1 cellular context compared by ENCODE assay signal in the genomic region with DNA sequence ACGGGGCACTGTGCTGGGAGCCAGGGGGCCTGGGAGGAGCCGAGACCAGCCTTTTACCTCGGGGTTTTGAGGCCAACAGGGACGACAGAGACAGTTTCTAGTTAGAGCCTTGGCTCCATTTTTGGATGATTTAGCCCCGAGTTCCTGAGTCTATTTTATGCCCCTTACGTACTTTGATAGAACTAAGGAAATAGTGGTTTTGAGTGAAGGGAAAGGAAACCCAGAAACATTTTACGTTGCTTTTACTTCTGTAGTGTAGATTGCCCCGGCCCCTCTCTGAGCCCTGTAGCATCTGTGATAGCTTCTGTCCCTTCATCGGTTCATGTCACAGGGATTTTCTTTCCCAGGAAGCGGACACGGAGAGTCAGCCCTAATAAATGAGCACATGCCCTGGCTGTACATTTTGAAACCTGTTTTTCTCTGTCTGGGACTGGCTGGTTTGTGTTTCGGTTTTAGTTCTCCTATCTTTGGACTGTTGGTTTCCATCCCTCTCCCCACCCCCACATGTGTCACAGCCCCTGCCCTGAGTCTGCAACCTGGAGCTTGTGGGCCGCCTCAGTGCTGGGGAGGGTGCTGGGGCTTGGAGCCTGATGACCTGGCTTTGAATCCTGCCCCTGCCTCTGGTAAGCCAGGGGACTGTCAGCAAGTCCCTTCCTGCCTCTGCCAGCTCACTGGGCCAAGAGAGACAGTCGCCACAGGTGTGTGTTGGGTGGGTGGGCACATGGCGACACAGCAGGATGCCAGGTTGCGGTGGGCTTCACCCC.
TF ChIP-seq lines count a peak whose summit lies in the region.

No MANE protein-coding gene starts in this region.

TF ChIP-seq in GM12878, 131 proteins besides CTCF, POLR2A, EP300 and RAD21 (continued from another document):
- TF ChIP-seq, protein P1, sequence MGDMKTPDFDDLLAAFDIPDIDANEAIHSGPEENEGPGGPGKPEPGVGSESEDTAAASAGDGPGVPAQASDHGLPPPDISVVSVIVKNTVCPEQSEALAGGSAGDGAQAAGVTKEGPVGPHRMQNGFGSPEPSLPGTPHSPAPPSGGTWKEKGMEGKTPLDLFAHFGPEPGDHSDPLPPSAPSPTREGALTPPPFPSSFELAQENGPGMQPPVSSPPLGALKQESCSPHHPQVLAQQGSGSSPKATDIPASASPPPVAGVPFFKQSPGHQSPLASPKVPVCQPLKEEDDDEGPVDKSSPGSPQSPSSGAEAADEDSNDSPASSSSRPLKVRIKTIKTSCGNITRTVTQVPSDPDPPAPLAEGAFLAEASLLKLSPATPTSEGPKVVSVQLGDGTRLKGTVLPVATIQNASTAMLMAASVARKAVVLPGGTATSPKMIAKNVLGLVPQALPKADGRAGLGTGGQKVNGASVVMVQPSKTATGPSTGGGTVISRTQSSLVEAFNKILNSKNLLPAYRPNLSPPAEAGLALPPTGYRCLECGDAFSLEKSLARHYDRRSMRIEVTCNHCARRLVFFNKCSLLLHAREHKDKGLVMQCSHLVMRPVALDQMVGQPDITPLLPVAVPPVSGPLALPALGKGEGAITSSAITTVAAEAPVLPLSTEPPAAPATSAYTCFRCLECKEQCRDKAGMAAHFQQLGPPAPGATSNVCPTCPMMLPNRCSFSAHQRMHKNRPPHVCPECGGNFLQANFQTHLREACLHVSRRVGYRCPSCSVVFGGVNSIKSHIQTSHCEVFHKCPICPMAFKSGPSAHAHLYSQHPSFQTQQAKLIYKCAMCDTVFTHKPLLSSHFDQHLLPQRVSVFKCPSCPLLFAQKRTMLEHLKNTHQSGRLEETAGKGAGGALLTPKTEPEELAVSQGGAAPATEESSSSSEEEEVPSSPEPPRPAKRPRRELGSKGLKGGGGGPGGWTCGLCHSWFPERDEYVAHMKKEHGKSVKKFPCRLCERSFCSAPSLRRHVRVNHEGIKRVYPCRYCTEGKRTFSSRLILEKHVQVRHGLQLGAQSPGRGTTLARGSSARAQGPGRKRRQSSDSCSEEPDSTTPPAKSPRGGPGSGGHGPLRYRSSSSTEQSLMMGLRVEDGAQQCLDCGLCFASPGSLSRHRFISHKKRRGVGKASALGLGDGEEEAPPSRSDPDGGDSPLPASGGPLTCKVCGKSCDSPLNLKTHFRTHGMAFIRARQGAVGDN (IDR thresholded peaks at IDR 0.05): peak; percentile 97
- TF ChIP-seq ZZZ3 (IDR thresholded peaks at IDR 0.05; ENCODE audit: control insufficient read depth, insufficient read length, low read depth) (no peak), WRNIP1 (IDR thresholded peaks at IDR 0.05; ENCODE audit: borderline replicate concordance, low read depth, low read length) (peak; percentile 85; the same call in 1 of the 2 replicates), EGR1 (IDR thresholded peaks at IDR 0.05; ENCODE audit: borderline replicate concordance in 1 of 2, low read depth in 2 of 2, low read length in 2 of 2) (peak in 1 of 2 experiments; percentile 69; a peak in 2 of 3 replicates), NR2C1 (IDR thresholded peaks at IDR 0.05) (no peak), SMAD1 (IDR thresholded peaks at IDR 0.05; ENCODE audit: low read depth, partially characterized antibody) (peak; percentile 6), RB1 (IDR thresholded peaks at IDR 0.05; ENCODE audit: borderline replicate concordance) (0 out of 2 replicates have a peak, but pooled peaks have one; percentile 24), YY1 (IDR thresholded peaks at IDR 0.05; ENCODE audit: low read depth, low read length) (0 out of 2 replicates have a peak, but pooled peaks have one; percentile 40), ATF7 (IDR thresholded peaks at IDR 0.05; ENCODE audit: low read depth) (peak; percentile 41; the same call in 1 of the 2 replicates), MXI1 (IDR thresholded peaks at IDR 0.05; ENCODE audit: low read depth, low read length) (peak; percentile 79), BACH1 (IDR thresholded peaks at IDR 0.05; ENCODE audit: borderline replicate concordance) (peak; percentile 55; the same call in 1 of the 2 replicates), TCF3 (IDR thresholded peaks at IDR 0.05; ENCODE audit: borderline replicate concordance, insufficient read depth, low read depth, low read length) (0 out of 2 replicates have a peak, but pooled peaks have one; percentile 32), MTA2 (IDR thresholded peaks at IDR 0.05; ENCODE audit: low read depth) (peak; percentile 38), LARP7 (IDR thresholded peaks at IDR 0.05) (no peak; the same call in 1 of the 2 replicates), IKZF1 (conservative IDR thresholded peaks at IDR 0.05) (peak; percentile 85), IRF4 (IDR thresholded peaks at IDR 0.05; ENCODE audit: low read depth, low read length) (peak; percentile 82), STAT3 (IDR thresholded peaks at IDR 0.05; ENCODE audit: low read depth, low read length) (no peak), SMARCA5 (IDR thresholded peaks at IDR 0.05) (peak; percentile 93), TAF1 (IDR thresholded peaks at IDR 0.05; ENCODE audit: borderline replicate concordance, low read depth, low read length) (peak; percentile 71), BCL11A (IDR thresholded peaks at IDR 0.05; ENCODE audit: low read depth, low read length) (0 out of 2 replicates have a peak, but pooled peaks have one; percentile 29), POU2F2 (IDR thresholded peaks at IDR 0.05; ENCODE audit: borderline replicate concordance, low read depth, low read length) (peak; percentile 81; the same call in 2 of the 3 replicates), EED (IDR thresholded peaks at IDR 0.05; ENCODE audit: low read depth) (peak; percentile 92), BMI1 (IDR thresholded peaks at IDR 0.05; ENCODE audit: borderline replicate concordance) (no peak), MEF2B (IDR thresholded peaks at IDR 0.05; ENCODE audit: partially characterized antibody, poor library complexity, severe bottlenecking) (peak; percentile 47), NBN (IDR thresholded peaks at IDR 0.05) (peak; percentile 50; the same call in 1 of the 2 replicates), DPF2 (IDR thresholded peaks at IDR 0.05) (0 out of 2 replicates have a peak, but pooled peaks have one; percentile 20)
- TF ChIP-seq, protein P2, sequence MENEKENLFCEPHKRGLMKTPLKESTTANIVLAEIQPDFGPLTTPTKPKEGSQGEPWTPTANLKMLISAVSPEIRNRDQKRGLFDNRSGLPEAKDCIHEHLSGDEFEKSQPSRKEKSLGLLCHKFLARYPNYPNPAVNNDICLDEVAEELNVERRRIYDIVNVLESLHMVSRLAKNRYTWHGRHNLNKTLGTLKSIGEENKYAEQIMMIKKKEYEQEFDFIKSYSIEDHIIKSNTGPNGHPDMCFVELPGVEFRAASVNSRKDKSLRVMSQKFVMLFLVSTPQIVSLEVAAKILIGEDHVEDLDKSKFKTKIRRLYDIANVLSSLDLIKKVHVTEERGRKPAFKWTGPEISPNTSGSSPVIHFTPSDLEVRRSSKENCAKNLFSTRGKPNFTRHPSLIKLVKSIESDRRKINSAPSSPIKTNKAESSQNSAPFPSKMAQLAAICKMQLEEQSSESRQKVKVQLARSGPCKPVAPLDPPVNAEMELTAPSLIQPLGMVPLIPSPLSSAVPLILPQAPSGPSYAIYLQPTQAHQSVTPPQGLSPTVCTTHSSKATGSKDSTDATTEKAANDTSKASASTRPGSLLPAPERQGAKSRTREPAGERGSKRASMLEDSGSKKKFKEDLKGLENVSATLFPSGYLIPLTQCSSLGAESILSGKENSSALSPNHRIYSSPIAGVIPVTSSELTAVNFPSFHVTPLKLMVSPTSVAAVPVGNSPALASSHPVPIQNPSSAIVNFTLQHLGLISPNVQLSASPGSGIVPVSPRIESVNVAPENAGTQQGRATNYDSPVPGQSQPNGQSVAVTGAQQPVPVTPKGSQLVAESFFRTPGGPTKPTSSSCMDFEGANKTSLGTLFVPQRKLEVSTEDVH (IDR thresholded peaks at IDR 0.05; ENCODE audit: low read depth, partially characterized antibody): no peak
- TF ChIP-seq, protein P3, sequence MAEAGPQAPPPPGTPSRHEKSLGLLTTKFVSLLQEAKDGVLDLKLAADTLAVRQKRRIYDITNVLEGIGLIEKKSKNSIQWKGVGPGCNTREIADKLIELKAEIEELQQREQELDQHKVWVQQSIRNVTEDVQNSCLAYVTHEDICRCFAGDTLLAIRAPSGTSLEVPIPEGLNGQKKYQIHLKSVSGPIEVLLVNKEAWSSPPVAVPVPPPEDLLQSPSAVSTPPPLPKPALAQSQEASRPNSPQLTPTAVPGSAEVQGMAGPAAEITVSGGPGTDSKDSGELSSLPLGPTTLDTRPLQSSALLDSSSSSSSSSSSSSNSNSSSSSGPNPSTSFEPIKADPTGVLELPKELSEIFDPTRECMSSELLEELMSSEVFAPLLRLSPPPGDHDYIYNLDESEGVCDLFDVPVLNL (IDR thresholded peaks at IDR 0.05; ENCODE audit: low read depth, low read length): peak; percentile 5; the same call in 1 of the 2 replicates
- TF ChIP-seq, protein P4, sequence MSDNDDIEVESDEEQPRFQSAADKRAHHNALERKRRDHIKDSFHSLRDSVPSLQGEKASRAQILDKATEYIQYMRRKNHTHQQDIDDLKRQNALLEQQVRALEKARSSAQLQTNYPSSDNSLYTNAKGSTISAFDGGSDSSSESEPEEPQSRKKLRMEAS (IDR thresholded peaks at IDR 0.05; ENCODE audit: low read depth, low read length): peak; percentile 80
- TF ChIP-seq, protein P5, sequence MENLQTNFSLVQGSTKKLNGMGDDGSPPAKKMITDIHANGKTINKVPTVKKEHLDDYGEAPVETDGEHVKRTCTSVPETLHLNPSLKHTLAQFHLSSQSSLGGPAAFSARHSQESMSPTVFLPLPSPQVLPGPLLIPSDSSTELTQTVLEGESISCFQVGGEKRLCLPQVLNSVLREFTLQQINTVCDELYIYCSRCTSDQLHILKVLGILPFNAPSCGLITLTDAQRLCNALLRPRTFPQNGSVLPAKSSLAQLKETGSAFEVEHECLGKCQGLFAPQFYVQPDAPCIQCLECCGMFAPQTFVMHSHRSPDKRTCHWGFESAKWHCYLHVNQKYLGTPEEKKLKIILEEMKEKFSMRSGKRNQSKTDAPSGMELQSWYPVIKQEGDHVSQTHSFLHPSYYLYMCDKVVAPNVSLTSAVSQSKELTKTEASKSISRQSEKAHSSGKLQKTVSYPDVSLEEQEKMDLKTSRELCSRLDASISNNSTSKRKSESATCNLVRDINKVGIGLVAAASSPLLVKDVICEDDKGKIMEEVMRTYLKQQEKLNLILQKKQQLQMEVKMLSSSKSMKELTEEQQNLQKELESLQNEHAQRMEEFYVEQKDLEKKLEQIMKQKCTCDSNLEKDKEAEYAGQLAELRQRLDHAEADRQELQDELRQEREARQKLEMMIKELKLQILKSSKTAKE (IDR thresholded peaks at IDR 0.05; ENCODE audit: low read depth, poor library complexity, severe bottlenecking): peak; percentile 90
TF ChIP-seq in GM12878: peak in this region for 46.
